In the genomic region with DNA sequence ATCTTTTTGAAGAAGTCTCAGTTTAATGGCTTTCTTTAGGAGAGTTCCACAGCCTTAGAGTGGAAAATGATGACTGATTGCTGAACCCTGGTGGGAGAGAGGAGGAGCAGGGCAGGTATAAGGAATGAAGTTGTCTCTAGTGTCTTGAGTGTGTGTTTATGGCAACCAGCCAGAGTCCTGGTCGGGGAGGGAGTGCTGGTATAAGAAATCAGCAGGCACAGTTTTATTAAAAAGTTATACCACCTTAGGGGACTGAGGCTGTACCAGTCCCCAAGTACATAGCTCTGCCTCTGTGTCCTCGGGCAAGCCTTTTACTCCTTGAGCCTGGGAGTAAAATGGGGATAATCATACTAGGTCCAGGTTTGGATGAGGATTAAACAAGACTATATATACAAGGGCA, we compare ENCODE assay signal across 24 cellular contexts. TPM values are rescaled to one million over a fixed set of nuclear protein-coding genes. Genes with fewer than 3 reads are reported as not detected.
"Had no signal": no experiment of that assay in that cellular context is flagged by ENCODE, and none has a peak within 500 bp of the region (broad histone marks: within the 10 kb centered on the region; RNA-seq: fewer than 3 reads in every experiment).

No MANE protein-coding gene starts in this region.

- H3K27ac ChIP-seq: RWPE1, SJCRH30 had no signal

- H3K36me3 ChIP-seq: SJCRH30 had no signal

- H3K9me3 ChIP-seq: SJCRH30 had no signal

- H3K4me1 ChIP-seq: SJCRH30 had no signal

- H3K4me3 ChIP-seq: SJCRH30 had no signal

- DNase-seq: IMR-90, Karpas-422, KG1, MM.1S, NCI-H1092 treated with DMSO at 0.1 percent for 48 hours, NCI-H1436, NCI-H187 treated with DMSO at 0.1 percent for 48 hours, NCI-H2029 treated with DMSO at 0.1 percent for 48 hours, NCI-H2171, NCI-H226, NCI-H446, NCI-H510A, NCI-H524 treated with DMSO at 0.1 percent for 48 hours, NCI-H69, NCI-H774, PC-3, SHP77 treated with DMSO at 0.1 percent for 48 hours, SJCRH30 had no signal

- H3K27me3 ChIP-seq: SJCRH30 had no signal

- ATAC-seq: HepG2, Panc1, PC-3, SK-N-SH treated with all-trans-retinoic acid at 6 μM for 48 hours had no signal

RNA-seq across cellular contexts. Expression of a gene that starts 29.8 kb away (rescaled TPM):
- total RNA-seq: HepG2, HT1080, OCI-LY7, SJCRH30 had no signal

RNA-seq across cellular contexts. Expression of a gene that starts 46.3 kb away (rescaled TPM):
- total RNA-seq: HepG2, HT1080 had no signal
